8 cellular contexts compared by ENCODE assay signal in genomic region chr10:6918305-6918704, GRCh38.
DNase-seq lines count a peak whose midpoint lies in the region; ATAC-seq and TF ChIP-seq lines count a peak whose summit lies in the region.

No MANE protein-coding gene starts in this region.

- no peak for TF ChIP-seq POLR2A in heart left ventricle (IDR thresholded peaks at IDR 0.05)

- H3K27me3 ChIP-seq in heart left ventricle (peaks cover 0 to 3% (median 0%) of the 10 kb centered on the region in 9 donors), brain microvascular endothelial cell (replicated peaks) (no peaks in the 10 kb centered on the region)

- H3K9me3 ChIP-seq in heart left ventricle, result no peaks in the 10 kb centered on the region

- H3K4me1 ChIP-seq in heart left ventricle, result peaks cover 0 to 9% (median under 1%) of the 10 kb centered on the region in 12 donors

- no peak overlapping the region for H3K27ac Mint-ChIP-seq in nephron progenitor cell

- peaks cover 10% of the 10 kb centered on the region for H3K4me1 Mint-ChIP-seq in nephron progenitor cell

- no peaks in the 10 kb centered on the region for H3K36me3 Mint-ChIP-seq in nephron progenitor cell (ENCODE audit: low read depth)

- TF ChIP-seq CTCF in heart left ventricle (IDR thresholded peaks at IDR 0.05), result peak in 11 of 12 donors; percentile 10 to 62 (median 38)
- TF ChIP-seq CTCF in VCaP (conservative IDR thresholded peaks at IDR 0.05), result peak; percentile 62
- peak; percentile 77 for TF ChIP-seq CTCF in brain microvascular endothelial cell (IDR thresholded peaks at IDR 0.05; ENCODE audit: low read depth, low read length, missing control alignments)
- peak; percentile 23 for TF ChIP-seq CTCF in nephron progenitor cell (IDR thresholded peaks at IDR 0.05)

- ATAC-seq in heart left ventricle (no peak), Right ventricle myocardium superior (ENCODE audit: poor library complexity) (no peak), GM21786 (IDR thresholded peaks at IDR 0.05; ENCODE audit: unreplicated experiment) (no peak)

- H3K27ac ChIP-seq in heart left ventricle (no peak overlapping the region), VCaP (no peak overlapping the region), brain microvascular endothelial cell (no peak overlapping the region)

- WGBS in heart left ventricle, 4 donors, result 59 to 69% (median 64%) methylated on average over 6 of the region's 6 CpGs

- H3K36me3 ChIP-seq in heart left ventricle (no peaks in the 10 kb centered on the region), brain microvascular endothelial cell (replicated peaks) (no peaks in the 10 kb centered on the region)

- intact Hi-C loops in heart left ventricle (cut with DNase I), result loop anchor here in 2 of 10 donors (5.0 kb wide), 2 partner anchors 494 to 504 kb away; partner anchors contain the start of gene SFMBT2 (in 1 of the 2)
- intact Hi-C loops in Right ventricle myocardium superior (cut with DNase I), result loop anchor here (5.0 kb wide), 1 partner anchor 499 kb away; no protein-coding TSS in a partner anchor

- DNase-seq in heart left ventricle (peak in 3 of 5 donors; percentile 10 to 31 (median 30)), Right ventricle myocardium superior (no peak), brain microvascular endothelial cell (peak; percentile 8), nephron progenitor cell (peak; percentile 53), ureter (ENCODE audit: low spot score) (peak; percentile 49), NCI-H1105 (lab: John Stamatoyannopoulos, UW) (no peak)

- peaks cover 12% of the 10 kb centered on the region for H3K27me3 Mint-ChIP-seq in nephron progenitor cell (ENCODE audit: low read depth, poor library complexity)

- no peak overlapping the region for H3K4me3 ChIP-seq in heart left ventricle
- no peak overlapping the region for H3K4me3 ChIP-seq in brain microvascular endothelial cell (ENCODE audit: low read depth, low read length)

- H3K4me3 Mint-ChIP-seq in nephron progenitor cell, result no peak overlapping the region

- in situ Hi-C loops in brain microvascular endothelial cell (cut with HindIII; ENCODE audit: low pct_ligation_motif_present, low sequenced_read_pairs), result no loop called here

- H3K9me3 Mint-ChIP-seq in nephron progenitor cell, result no peaks in the 10 kb centered on the region

Comparison
In these comparisons a context has a peak if more than half of its experiments do, and no peak if none do; other contexts are left out.
1. DNase-seq: peak in heart left ventricle (3 of 5), brain microvascular endothelial cell (single experiment), nephron progenitor cell (single experiment) and ureter (single experiment); none in Right ventricle myocardium superior (single experiment) and NCI-H1105 (single experiment).
2. CTCF ChIP-seq: peak in every context shown above with its lines; median percentile 77 in brain microvascular endothelial cell; 62 in VCaP; 38 in heart left ventricle; 23 in nephron progenitor cell.